1 cellular context compared by ENCODE assay signal in genomic region chr19:4066176-4066606, GRCh38.
TF ChIP-seq lines count a peak whose summit lies in the region.

No MANE protein-coding gene starts in this region.

TF ChIP-seq in IMR-90, 13 proteins besides CTCF, POLR2A, EP300 and RAD21:
- TF ChIP-seq FOS (IDR thresholded peaks at IDR 0.05; ENCODE audit: low read depth, low read length): no peak
